31 cellular contexts compared by ENCODE assay signal in the genomic region with DNA sequence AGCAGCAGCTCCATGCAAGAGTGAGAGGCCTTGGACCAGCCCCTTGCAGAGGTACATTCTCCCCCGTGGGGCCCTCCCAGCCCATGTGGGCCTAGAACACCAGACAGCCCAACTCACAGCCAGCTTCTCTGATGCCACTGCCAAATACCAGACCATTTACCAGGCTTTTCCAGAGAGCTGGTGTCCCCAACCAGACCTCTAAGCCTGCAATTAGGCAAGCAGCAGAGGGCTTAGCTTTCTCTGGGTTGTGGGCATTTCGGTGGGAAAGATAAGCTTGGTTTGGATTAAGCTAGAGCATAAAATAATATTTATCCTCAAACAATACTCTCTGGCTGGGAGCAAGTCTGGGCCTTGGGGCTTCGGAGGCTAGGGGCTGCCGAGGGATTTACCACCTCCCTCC.
"Had no signal": no experiment of that assay in that cellular context is flagged by ENCODE, and none has a peak within 500 bp of the region (broad histone marks: within the 10 kb centered on the region; RNA-seq: fewer than 3 reads in every experiment).

No MANE protein-coding gene starts in this region.

- H3K36me3 Mint-ChIP-seq: mesothelial cell of epicardium, naive B cell had no signal

- H3K9me3 Mint-ChIP-seq: effector memory CD8-positive, alpha-beta T cell; memory B cell; mesothelial cell of epicardium; nephron had no signal

- H3K27me3 Mint-ChIP-seq: effector memory CD8-positive, alpha-beta T cell; memory B cell; stimulated activated naive CD8-positive, alpha-beta T cell treated with anti-CD3 and anti-CD28 coated beads, Interleukin-15, amount 100 ng/mL, for 72 hours had no signal

- H3K27ac Mint-ChIP-seq: immature natural killer cell; memory B cell; mesothelial cell of epicardium; naive B cell; stimulated activated naive CD8-positive, alpha-beta T cell treated with anti-CD3 and anti-CD28 coated beads, Interleukin-15, amount 100 ng/mL, for 72 hours had no signal

- DNase-seq: cortex of kidney; effector memory CD8-positive, alpha-beta T cell; erythroblast; esophagus squamous epithelium; foreskin melanocyte; glutamatergic neuron; heart right ventricle; hippocampal formation; immature natural killer cell; islet precursor cell; kidney glomerular epithelial cell; left colon; left ventricle myocardium superior; mucosa of descending colon; naive B cell; occipital lobe; pancreas; retina; right lobe of liver; small intestine; stimulated activated CD4-positive, alpha-beta T cell treated with anti-CD3 and anti-CD28 coated beads, Interleukin-15, amount 100 ng/mL, for 24 hours; stimulated activated CD4-positive, alpha-beta T cell treated with anti-CD3 and anti-CD28 coated beads, Interleukin-2, amount 100 ng/mL, for 48 hours; stimulated activated CD8-positive, alpha-beta memory T cell treated with anti-CD3 and anti-CD28 coated beads, Interleukin-4, amount 100 ng/mL, for 48 hours; stimulated activated naive CD4-positive, alpha-beta T cell; stimulated activated naive CD8-positive, alpha-beta T cell treated with anti-CD3 and anti-CD28 coated beads, Interleukin-15, amount 100 ng/mL, for 72 hours; transverse colon; upper lobe of right lung; uterus had no signal

- H3K4me3 Mint-ChIP-seq: effector memory CD8-positive, alpha-beta T cell; immature natural killer cell; memory B cell; mesothelial cell of epicardium; naive B cell; nephron; stimulated activated naive CD8-positive, alpha-beta T cell treated with anti-CD3 and anti-CD28 coated beads, Interleukin-15, amount 100 ng/mL, for 72 hours had no signal

- H3K4me1 Mint-ChIP-seq: stimulated activated naive CD8-positive, alpha-beta T cell treated with anti-CD3 and anti-CD28 coated beads, Interleukin-15, amount 100 ng/mL, for 72 hours had no signal
